1 cellular context compared by ENCODE assay signal in the genomic region with DNA sequence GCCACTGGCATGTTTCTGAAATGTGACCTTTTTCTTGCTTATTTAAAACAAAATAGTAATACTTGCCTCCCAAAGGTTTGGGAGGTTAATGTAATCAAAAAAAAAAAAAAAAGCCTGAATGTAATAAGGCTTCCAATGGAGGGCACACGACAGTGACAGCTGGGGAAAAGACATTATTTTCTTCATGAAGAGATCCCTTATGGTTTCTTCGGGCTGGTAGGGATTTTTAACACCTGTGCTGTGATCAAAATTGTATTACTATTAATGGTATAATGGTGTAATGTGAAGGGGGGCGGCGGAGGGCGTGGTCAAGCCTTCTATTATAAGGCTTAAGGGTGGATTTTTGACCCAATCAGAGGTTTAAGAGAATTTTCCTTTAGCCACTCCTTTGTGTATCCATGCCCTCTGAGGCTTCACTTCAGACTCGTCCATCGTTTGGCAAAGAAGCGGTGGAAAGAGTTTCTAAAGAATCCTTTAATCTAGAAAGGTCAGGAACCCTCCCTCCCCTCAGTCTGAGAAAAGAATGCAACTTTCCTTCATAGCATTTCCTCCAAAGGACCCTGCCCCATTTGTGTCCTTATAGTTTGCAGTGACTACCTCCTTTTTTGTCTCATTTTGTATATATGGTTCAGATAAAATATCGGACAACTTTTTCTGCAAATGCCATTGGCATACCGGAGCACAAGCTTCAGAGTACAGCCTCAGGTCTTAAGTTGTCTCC.
TF ChIP-seq lines count a peak whose summit lies in the region.

No MANE protein-coding gene starts in this region.

TF ChIP-seq in HCT116, 20 proteins besides CTCF, POLR2A, EP300 and RAD21 (continued from another document):
- TF ChIP-seq, protein P1, sequence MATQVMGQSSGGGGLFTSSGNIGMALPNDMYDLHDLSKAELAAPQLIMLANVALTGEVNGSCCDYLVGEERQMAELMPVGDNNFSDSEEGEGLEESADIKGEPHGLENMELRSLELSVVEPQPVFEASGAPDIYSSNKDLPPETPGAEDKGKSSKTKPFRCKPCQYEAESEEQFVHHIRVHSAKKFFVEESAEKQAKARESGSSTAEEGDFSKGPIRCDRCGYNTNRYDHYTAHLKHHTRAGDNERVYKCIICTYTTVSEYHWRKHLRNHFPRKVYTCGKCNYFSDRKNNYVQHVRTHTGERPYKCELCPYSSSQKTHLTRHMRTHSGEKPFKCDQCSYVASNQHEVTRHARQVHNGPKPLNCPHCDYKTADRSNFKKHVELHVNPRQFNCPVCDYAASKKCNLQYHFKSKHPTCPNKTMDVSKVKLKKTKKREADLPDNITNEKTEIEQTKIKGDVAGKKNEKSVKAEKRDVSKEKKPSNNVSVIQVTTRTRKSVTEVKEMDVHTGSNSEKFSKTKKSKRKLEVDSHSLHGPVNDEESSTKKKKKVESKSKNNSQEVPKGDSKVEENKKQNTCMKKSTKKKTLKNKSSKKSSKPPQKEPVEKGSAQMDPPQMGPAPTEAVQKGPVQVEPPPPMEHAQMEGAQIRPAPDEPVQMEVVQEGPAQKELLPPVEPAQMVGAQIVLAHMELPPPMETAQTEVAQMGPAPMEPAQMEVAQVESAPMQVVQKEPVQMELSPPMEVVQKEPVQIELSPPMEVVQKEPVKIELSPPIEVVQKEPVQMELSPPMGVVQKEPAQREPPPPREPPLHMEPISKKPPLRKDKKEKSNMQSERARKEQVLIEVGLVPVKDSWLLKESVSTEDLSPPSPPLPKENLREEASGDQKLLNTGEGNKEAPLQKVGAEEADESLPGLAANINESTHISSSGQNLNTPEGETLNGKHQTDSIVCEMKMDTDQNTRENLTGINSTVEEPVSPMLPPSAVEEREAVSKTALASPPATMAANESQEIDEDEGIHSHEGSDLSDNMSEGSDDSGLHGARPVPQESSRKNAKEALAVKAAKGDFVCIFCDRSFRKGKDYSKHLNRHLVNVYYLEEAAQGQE (IDR thresholded peaks at IDR 0.05; ENCODE audit: low read depth): no peak
- TF ChIP-seq ELF1 (IDR thresholded peaks at IDR 0.05; ENCODE audit: borderline replicate concordance, low read depth) (no peak), JUND (IDR thresholded peaks at IDR 0.05) (no peak), POLR2AphosphoS5 (IDR thresholded peaks at IDR 0.05; ENCODE audit: low read depth, low read length) (no peak), TCF7L2 (IDR thresholded peaks at IDR 0.05; ENCODE audit: borderline replicate concordance, extremely low read depth, insufficient read depth, insufficient read length) (no peak), SRF (IDR thresholded peaks at IDR 0.05; ENCODE audit: low read depth) (no peak)
TF ChIP-seq in HCT116: peak in this region for 0.
